Comparison of ENCODE assay signal across 8 cellular contexts in the genomic region with DNA sequence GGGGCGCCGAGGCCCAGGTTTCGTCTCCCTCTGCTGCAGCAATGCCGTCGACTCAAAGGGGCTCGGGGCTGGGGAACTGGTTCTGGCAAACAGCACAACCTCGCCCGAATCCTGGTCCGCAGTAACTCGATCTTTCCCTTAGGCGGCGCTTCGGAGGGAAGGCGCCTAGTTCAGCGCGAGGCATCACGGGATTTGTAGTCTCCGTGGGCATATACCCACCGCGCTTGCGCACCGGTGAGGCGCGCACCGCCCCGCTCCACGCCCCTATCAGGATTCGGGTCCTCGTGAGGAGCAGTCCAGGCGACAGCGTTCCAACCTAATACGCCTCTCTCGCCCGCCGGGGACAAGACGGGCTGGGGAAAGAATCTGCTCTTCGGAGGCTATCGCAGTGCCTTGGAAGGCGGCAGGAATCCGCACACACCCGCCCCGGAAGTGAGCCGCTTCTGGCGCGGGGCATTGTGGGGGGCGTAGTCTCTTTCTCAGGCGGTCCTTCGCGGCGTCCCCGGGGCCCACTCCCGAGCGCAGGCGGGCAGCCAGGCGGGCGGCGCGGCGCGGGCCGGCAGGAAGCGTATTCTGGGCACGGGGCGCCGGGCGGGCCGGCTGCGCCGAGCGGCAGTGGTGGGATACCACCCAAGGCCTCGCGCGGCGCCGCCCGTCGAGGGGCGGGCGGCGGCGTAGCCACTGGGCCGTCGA. TPM values are rescaled to one million over a fixed set of nuclear protein-coding genes. Genes with fewer than 3 reads are reported as not detected.
DNase-seq lines count a peak whose midpoint lies in the region; ATAC-seq, FAIRE-seq and TF ChIP-seq lines count a peak whose summit lies in the region.

Gene THAP11 (plus strand): TSS at position 505 of the 693 bp plus-strand sequence. CDS start 235 bp downstream, outside the sequence.

- no peak for FAIRE-seq in H1 (lab: Jason Lieb, UNC)

- no peaks in the 10 kb centered on the region for H3K27me3 Mint-ChIP-seq in Calu3 (ENCODE audit: unreplicated experiment)

- H2AFZ ChIP-seq in H1 (ENCODE audit: low read length), result peak within 1 kb of the TSS; percentile 100

- H2BK20ac ChIP-seq in H1 (ENCODE audit: low read length), result peak within 1 kb of the TSS; percentile 86; the same call in 1 of the 2 replicates

- peak within 1 kb of the TSS; percentile 97 for H2BK5ac ChIP-seq in H1 (ENCODE audit: low read depth, low read length)
- peak within 1 kb of the TSS; percentile 99 for H2BK5ac ChIP-seq in mesendoderm (ENCODE audit: low read length)

- H4K91ac ChIP-seq in H1 (replicated peaks; ENCODE audit: insufficient read length, low read length), result peak within 1 kb of the TSS; percentile 99

- BruUV-seq in Calu3 (replicated peaks; lab: Mats Ljungman, UMichigan), result no TSS peak

- H3K23ac ChIP-seq in H1 (ENCODE audit: insufficient read length) (no peak within 1 kb of the TSS), mesendoderm (ENCODE audit: low read length) (no peak within 1 kb of the TSS)

- peak within 1 kb of the TSS; percentile 97 for H3K27ac ChIP-seq in H1 (ENCODE audit: low read depth, low read length)
- peak within 1 kb of the TSS; percentile 98 for H3K27ac ChIP-seq in mesendoderm (ENCODE audit: low read depth, low read length)

- H2BK120ac ChIP-seq in H1 (replicated peaks; ENCODE audit: low read depth, low read length) (peak within 1 kb of the TSS; percentile 99), mesendoderm (ENCODE audit: low read depth, low read length) (no peak within 1 kb of the TSS)

- H3K4ac ChIP-seq in H1 (replicated peaks; ENCODE audit: insufficient read length, low read depth, low read length) (peak within 1 kb of the TSS; percentile 80), mesendoderm (ENCODE audit: low read depth, low read length) (peak within 1 kb of the TSS; percentile 60)

- peak; percentile 54 for ATAC-seq in GM21381 (IDR thresholded peaks at IDR 0.05; ENCODE audit: unreplicated experiment)

- peak within 1 kb of the TSS; percentile 87 for H2BK12ac ChIP-seq in H1 (ENCODE audit: low read depth, low read length)

- H4K8ac ChIP-seq in H1 (ENCODE audit: extremely low read depth, insufficient read depth, low read length) (peak within 1 kb of the TSS; percentile 98), mesendoderm (ENCODE audit: low read depth, low read length) (peak within 1 kb of the TSS; percentile 6)

- TF ChIP-seq EP300 in H1 (IDR thresholded peaks at IDR 0.05; ENCODE audit: borderline replicate concordance in 1 of 2, low read depth in 2 of 2, low read length in 2 of 2), result no peak

- H3K36me3 ChIP-seq in H1 (ENCODE audit: control insufficient read depth in 2 of 4, insufficient read depth in 4 of 4, low read length in 3 of 4) (no peaks in the 10 kb centered on the region), mesendoderm (ENCODE audit: control insufficient read depth, insufficient read depth, low read length) (no peaks in the 10 kb centered on the region)

- H2AK5ac ChIP-seq in H1 (ENCODE audit: low read depth, low read length) (no peak within 1 kb of the TSS), mesendoderm (ENCODE audit: low read length) (no peak within 1 kb of the TSS)

- H3K4me1 ChIP-seq in H1 (replicated peaks in 1 of 4; ENCODE audit: control insufficient read depth in 3 of 4, insufficient read depth in 4 of 4, low read length in 3 of 4) (peaks cover 8 to 32% (median 17%) of the 10 kb centered on the region in 4 experiments), mesendoderm (ENCODE audit: control insufficient read depth, low read depth, low read length) (peaks cover 14% of the 10 kb centered on the region)

- peaks cover 46% of the 10 kb centered on the region for H3K36me3 Mint-ChIP-seq in Calu3 (ENCODE audit: insufficient read depth, unreplicated experiment)

- TF ChIP-seq CTCF in Calu3 (IDR thresholded peaks at IDR 0.05; ENCODE audit: unreplicated experiment) (peak; percentile 86), H1 (IDR thresholded peaks at IDR 0.05; ENCODE audit: control extremely low read depth in 1 of 3, insufficient read depth in 1 of 3, low read depth in 1 of 3, low read length in 3 of 3) (peak; percentile 81 to 94 (median 87))

- peaks cover 13 to 15% of the 10 kb centered on the region in 2 experiments for H4K20me1 ChIP-seq in H1 (replicated peaks in 1 of 2; ENCODE audit: control insufficient read depth in 1 of 2, insufficient read depth in 2 of 2, low read length in 2 of 2)

- peak within 1 kb of the TSS; percentile 99 for H3K56ac ChIP-seq in H1 (replicated peaks; ENCODE audit: insufficient read length, low read depth, low read length)
- H3K56ac ChIP-seq in mesendoderm (ENCODE audit: low read length), result peak within 1 kb of the TSS; percentile 100

- H3K4me2 ChIP-seq in H1 (ENCODE audit: insufficient read depth in 1 of 2, low read depth in 2 of 2, low read length in 2 of 2) (peak within 1 kb of the TSS; percentile 91 to 94), mesendoderm (ENCODE audit: low read length) (peak within 1 kb of the TSS; percentile 87)

- TF ChIP-seq POLR2A in H1 (IDR thresholded peaks at IDR 0.05; ENCODE audit: control extremely low read depth in 1 of 2, low read depth in 2 of 2, low read length in 2 of 2), result peak; percentile 83 to 93

- H4K5ac ChIP-seq in H1 (ENCODE audit: insufficient read length, low read depth, low read length) (peak within 1 kb of the TSS; percentile 100), mesendoderm (ENCODE audit: low read length) (peak within 1 kb of the TSS; percentile 81)

- peaks cover 7% of the 10 kb centered on the region for H3K79me1 ChIP-seq in H1 (ENCODE audit: low read depth, low read length)
- peaks cover 16% of the 10 kb centered on the region for H3K79me1 ChIP-seq in mesendoderm (ENCODE audit: low read length)

- H3K79me2 ChIP-seq in H1 (ENCODE audit: control insufficient read depth in 1 of 2, insufficient read depth in 2 of 2, low read length in 2 of 2) (peaks cover 0 to 26% of the 10 kb centered on the region in 2 experiments; a peak in 3 of 4 replicates), mesendoderm (ENCODE audit: control insufficient read depth, insufficient read depth, low read length) (peaks cover 22% of the 10 kb centered on the region)

- peak within 1 kb of the TSS; percentile 99 for H3K4me3 Mint-ChIP-seq in Calu3 (ENCODE audit: low read depth, unreplicated experiment)

- intact Hi-C loops in Calu3 (cut with micrococcal nuclease; ENCODE audit: unreplicated experiment), result no loop called here

- H3K14ac ChIP-seq in H1 (ENCODE audit: insufficient read length), result no peak within 1 kb of the TSS

- H3K9me3 Mint-ChIP-seq in Calu3 (ENCODE audit: low read depth, unreplicated experiment), result no peaks in the 10 kb centered on the region

- peaks cover 36% of the 10 kb centered on the region for H3K4me1 Mint-ChIP-seq in Calu3 (ENCODE audit: low read depth, unreplicated experiment)

- WGBS in H1 (ENCODE audit: extremely low coverage in 1 of 2, insufficient coverage in 1 of 2, insufficient read length in 1 of 2, insufficient replicate concordance in 2 of 2, low coverage in 1 of 2, low lambda C conversion rate in 2 of 2, missing lambda C conversion rate in 1 of 2), 2 experiments, result 3% methylated on average over 47 of the region's 83 CpGs; no CpG with 5 or more reads in 1 of the 2 experiments
- no CpG with 5 or more reads among the region's 83 CpGs for WGBS in mesendoderm (ENCODE audit: extremely low coverage, insufficient coverage, low lambda C conversion rate)

- peak within 1 kb of the TSS; percentile 82 for H3K27ac Mint-ChIP-seq in Calu3 (ENCODE audit: unreplicated experiment)

- TF ChIP-seq RAD21 in H1 (IDR thresholded peaks at IDR 0.05 in 1 of 2, conservative IDR thresholded peaks at IDR 0.05 in 1 of 2; ENCODE audit: low read depth in 2 of 2, low read length in 2 of 2), result peak; percentile 24 to 38; a peak in 3 of 4 replicates

- peak within 1 kb of the TSS; percentile 100 for H3K18ac ChIP-seq in H1 (ENCODE audit: extremely low read depth, low read length)
- H3K18ac ChIP-seq in mesendoderm (ENCODE audit: low read length), result peak within 1 kb of the TSS; percentile 62

- DNase-seq in Calu3 (peak; percentile 97), HUDEP-2 (lab: John Stamatoyannopoulos, UW; ENCODE audit: unreplicated experiment in 76 of 76) (peak in 75 of 76 experiments; percentile 19 to 97 (median 88)), NOMO-1 treated with DMSO at 0.1 percent for 48 hours (lab: John Stamatoyannopoulos, UW; ENCODE audit: unreplicated experiment) (peak; percentile 95), H1 (ENCODE audit: low read depth in 1 of 2, low spot score in 2 of 2) (peak; percentile 91 to 97), mesendoderm (peak; percentile 98)
- DNase-seq in activated CD8-positive, alpha-beta memory T cell treated with anti-CD3 and anti-CD28 coated beads for 48 hours (ENCODE audit: low read depth in 2 of 3, low spot score in 2 of 3), result peak; percentile 84 to 90 (median 87)
- peak; percentile 87 for DNase-seq in stimulated activated CD8-positive, alpha-beta memory T cell treated with anti-CD3 and anti-CD28 coated beads, Interleukin-12 subunit alpha, Interleukin-12 subunit beta, amount 100 ng/mL, for 4 hours (ENCODE audit: low read depth)

- no peaks in the 10 kb centered on the region for H3K27me3 ChIP-seq in H1 (replicated peaks in 1 of 4; ENCODE audit: control insufficient read depth in 3 of 4, extremely low read depth in 1 of 4, insufficient read depth in 3 of 4, low read length in 3 of 4)
- H3K27me3 ChIP-seq in mesendoderm (ENCODE audit: insufficient read depth, low read length, poor library complexity), result no peaks in the 10 kb centered on the region

- peak within 1 kb of the TSS; percentile 97; the same call in 1 of the 2 replicates for H2BK15ac ChIP-seq in H1 (ENCODE audit: low read length)
- H2BK15ac ChIP-seq in mesendoderm (replicated peaks; ENCODE audit: low read depth), result no peak within 1 kb of the TSS

- H3K9ac ChIP-seq in H1 (replicated peaks in 1 of 4; ENCODE audit: extremely low read depth in 1 of 4, low read depth in 3 of 4, low read length in 3 of 4) (peak within 1 kb of the TSS; percentile 35 to 89 (median 84)), mesendoderm (ENCODE audit: low read length) (peak within 1 kb of the TSS; percentile 98)

- POLR2A ChIA-PET in H1 (lab: Charles Lee; ENCODE audit: partially characterized antibody), result interaction anchor here (1.0 to 11.7 kb wide), 6 partner anchors 14 to 42 kb away, joined by 3 to 100 read pairs (median 5); partner anchors contain the start of genes RANBP10 and TSNAXIP1

- CTCF ChIA-PET in Calu3 (lab: Charles Lee) (no interaction called here), H1 (lab: Charles Lee; ENCODE audit: partially characterized antibody) (interaction anchor here (0.7 to 10.2 kb wide), 13 partner anchors 11 to 84 kb away, joined by 3 to 123 read pairs (median 4); partner anchors contain the start of genes NRN1L, RANBP10 and TSNAXIP1)

- H3K4me3 ChIP-seq in H1 (ENCODE audit: extremely low read depth in 1 of 4, insufficient read depth in 2 of 4, low read depth in 3 of 4, low read length in 4 of 4), result peak within 1 kb of the TSS; percentile 84 to 97 (median 95)
- H3K4me3 ChIP-seq in mesendoderm (ENCODE audit: low read length), result peak within 1 kb of the TSS; percentile 95

- peaks cover 15% of the 10 kb centered on the region for H3K23me2 ChIP-seq in H1 (ENCODE audit: low read depth, low read length)

- H3K9me3 ChIP-seq in H1 (ENCODE audit: insufficient read depth in 2 of 2, low read depth in 1 of 2, low read length in 1 of 2), result no peaks in the 10 kb centered on the region

RNA-seq across cellular contexts. Expression of gene THAP11, which starts in this region (rescaled TPM):
- 38.3 and 39.1 TPM in 2 replicates for total RNA-seq in Calu3 (2022)
- total RNA-seq in H1 (2021; fragmentation: NEBNext Ultra II Directional; extraction: Animal tissue kit (Norgen Biotek cat#: 25700)), result 54.8 and 56.4 TPM in 2 replicates
- polyA plus RNA-seq in H1 (2011; rRNA removed), result 50.8 and 61.7 TPM in 2 replicates
- 65.6 TPM for polyA plus RNA-seq in H1 (2011; cell fraction: cytosol; rRNA removed)
- polyA plus RNA-seq in H1 (2011; cell fraction: nucleus; rRNA removed), result 43.6 TPM
- polyA plus RNA-seq in H1 (2012, experiment 1 of 2), result 39.6 to 44.1 TPM (median 43.1 TPM) in 4 replicates
- polyA plus RNA-seq in H1 (2012, experiment 2 of 2), result 43.8 TPM
- polyA plus RNA-seq in H1 (2013, experiment 1 of 2), result 28.0 TPM
- 28.8 TPM for polyA plus RNA-seq in H1 (2013, experiment 2 of 2)
- polyA minus RNA-seq in H1 (2011; rRNA and poly(A)+ RNA removed), result 28.1 and 32.3 TPM in 2 replicates
- 32.9 TPM for polyA minus RNA-seq in H1 (2011; cell fraction: cytosol; rRNA and poly(A)+ RNA removed)
- polyA minus RNA-seq in H1 (2011; cell fraction: nucleus; rRNA and poly(A)+ RNA removed), result 19.9 TPM
- 26.9 TPM for polyA plus RNA-seq in mesendoderm (2013, experiment 1 of 2)
- polyA plus RNA-seq in mesendoderm (2013, experiment 2 of 2), result 26.7 TPM

Comparison
In these comparisons a context has a peak if more than half of its experiments do, and no peak if none do; other contexts are left out.
1. Peak in every context shown above with its lines: DNase-seq, ATAC-seq, H3K4me3 ChIP-seq and H3K27ac ChIP-seq.